ENCODE assay signal across 1 cellular context in genomic region chr19:45616709-45617027, GRCh38.
A peak's percentile ranks its signal among the peaks of the same experiment; 100 is the strongest.
TF ChIP-seq lines count a peak whose summit lies in the region.

No MANE protein-coding gene starts in this region.

TF ChIP-seq in K562, 482 proteins besides CTCF, POLR2A, EP300 and RAD21 (continued from another document and continues in another):
- no peak for TF ChIP-seq MGA (IDR thresholded peaks at IDR 0.05)
- no peak for TF ChIP-seq TFE3 (CRISPR knock-in tag; IDR thresholded peaks at IDR 0.05)
- no peak for TF ChIP-seq ZNF253 (CRISPR knock-in tag; conservative IDR thresholded peaks at IDR 0.05)
- no peak for TF ChIP-seq ETS2 (tag; IDR thresholded peaks at IDR 0.05; ENCODE audit: borderline replicate concordance, poor library complexity, severe bottlenecking)
- no peak for TF ChIP-seq ZNF583 (CRISPR knock-in tag; IDR thresholded peaks at IDR 0.05)
- TF ChIP-seq MEIS2 (IDR thresholded peaks at IDR 0.05; ENCODE audit: partially characterized antibody), result no peak
- TF ChIP-seq RNF2 (IDR thresholded peaks at IDR 0.05), result no peak
- TF ChIP-seq ZNF75A (CRISPR knock-in tag; IDR thresholded peaks at IDR 0.05), result no peak
- 0 out of 2 replicates have a peak, but pooled peaks have one; percentile 35 for TF ChIP-seq CHD2 (IDR thresholded peaks at IDR 0.05; ENCODE audit: low read depth, low read length)
- 0 out of 2 replicates have a peak, but pooled peaks have one; percentile 38 for TF ChIP-seq GATAD2A (IDR thresholded peaks at IDR 0.05)
- TF ChIP-seq, protein P1, sequence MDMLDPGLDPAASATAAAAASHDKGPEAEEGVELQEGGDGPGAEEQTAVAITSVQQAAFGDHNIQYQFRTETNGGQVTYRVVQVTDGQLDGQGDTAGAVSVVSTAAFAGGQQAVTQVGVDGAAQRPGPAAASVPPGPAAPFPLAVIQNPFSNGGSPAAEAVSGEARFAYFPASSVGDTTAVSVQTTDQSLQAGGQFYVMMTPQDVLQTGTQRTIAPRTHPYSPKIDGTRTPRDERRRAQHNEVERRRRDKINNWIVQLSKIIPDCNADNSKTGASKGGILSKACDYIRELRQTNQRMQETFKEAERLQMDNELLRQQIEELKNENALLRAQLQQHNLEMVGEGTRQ (CRISPR knock-in tag; IDR thresholded peaks at IDR 0.05), result no peak
- TF ChIP-seq FOXA3 (CRISPR knock-in tag; conservative IDR thresholded peaks at IDR 0.05 in 1 of 2, IDR thresholded peaks at IDR 0.05 in 1 of 2), result no peak
- TF ChIP-seq, protein P2, sequence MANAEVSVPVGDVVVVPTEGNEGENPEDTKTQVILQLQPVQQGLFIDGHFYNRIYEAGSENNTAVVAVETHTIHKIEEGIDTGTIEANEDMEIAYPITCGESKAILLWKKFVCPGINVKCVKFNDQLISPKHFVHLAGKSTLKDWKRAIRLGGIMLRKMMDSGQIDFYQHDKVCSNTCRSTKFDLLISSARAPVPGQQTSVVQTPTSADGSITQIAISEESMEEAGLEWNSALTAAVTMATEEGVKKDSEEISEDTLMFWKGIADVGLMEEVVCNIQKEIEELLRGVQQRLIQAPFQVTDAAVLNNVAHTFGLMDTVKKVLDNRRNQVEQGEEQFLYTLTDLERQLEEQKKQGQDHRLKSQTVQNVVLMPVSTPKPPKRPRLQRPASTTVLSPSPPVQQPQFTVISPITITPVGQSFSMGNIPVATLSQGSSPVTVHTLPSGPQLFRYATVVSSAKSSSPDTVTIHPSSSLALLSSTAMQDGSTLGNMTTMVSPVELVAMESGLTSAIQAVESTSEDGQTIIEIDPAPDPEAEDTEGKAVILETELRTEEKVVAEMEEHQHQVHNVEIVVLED (CRISPR knock-in tag; IDR thresholded peaks at IDR 0.05), result no peak
- TF ChIP-seq ZNF592 (IDR thresholded peaks at IDR 0.05), result peak; percentile 89; the same call in 1 of the 2 replicates
- no peak for TF ChIP-seq FOXO4 (CRISPR knock-in tag; IDR thresholded peaks at IDR 0.05)
- TF ChIP-seq PRDM10 (IDR thresholded peaks at IDR 0.05; ENCODE audit: partially characterized antibody), result no peak
- no peak for TF ChIP-seq BACH1 (tag; IDR thresholded peaks at IDR 0.05)
- no peak for TF ChIP-seq CEBPB (tag; IDR thresholded peaks at IDR 0.05)
- no peak for TF ChIP-seq KAT7 (CRISPR knock-in tag; IDR thresholded peaks at IDR 0.05; ENCODE audit: borderline replicate concordance)
- TF ChIP-seq HDGF (IDR thresholded peaks at IDR 0.05), result no peak
- TF ChIP-seq, protein P3, sequence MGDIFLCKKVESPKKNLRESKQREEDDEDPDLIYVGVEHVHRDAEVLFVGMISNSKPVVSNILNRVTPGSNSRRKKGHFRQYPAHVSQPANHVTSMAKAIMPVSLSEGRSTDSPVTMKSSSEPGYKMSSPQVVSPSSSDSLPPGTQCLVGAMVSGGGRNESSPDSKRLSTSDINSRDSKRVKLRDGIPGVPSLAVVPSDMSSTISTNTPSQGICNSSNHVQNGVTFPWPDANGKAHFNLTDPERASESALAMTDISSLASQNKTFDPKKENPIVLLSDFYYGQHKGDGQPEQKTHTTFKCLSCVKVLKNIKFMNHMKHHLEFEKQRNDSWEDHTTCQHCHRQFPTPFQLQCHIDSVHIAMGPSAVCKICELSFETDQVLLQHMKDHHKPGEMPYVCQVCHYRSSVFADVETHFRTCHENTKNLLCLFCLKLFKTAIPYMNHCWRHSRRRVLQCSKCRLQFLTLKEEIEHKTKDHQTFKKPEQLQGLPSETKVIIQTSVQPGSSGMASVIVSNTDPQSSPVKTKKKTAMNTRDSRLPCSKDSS (IDR thresholded peaks at IDR 0.05; ENCODE audit: low read depth, partially characterized antibody), result no peak
